In genomic region chr5:142874537-142874936, GRCh38 we compare ENCODE assay signal across 1 cellular context.
TF ChIP-seq lines count a peak whose summit lies in the region.

No MANE protein-coding gene starts in this region.

TF ChIP-seq in HepG2, 621 proteins besides CTCF, POLR2A, EP300 and RAD21 (continued from another document and continues in another):
- TF ChIP-seq, protein P1, sequence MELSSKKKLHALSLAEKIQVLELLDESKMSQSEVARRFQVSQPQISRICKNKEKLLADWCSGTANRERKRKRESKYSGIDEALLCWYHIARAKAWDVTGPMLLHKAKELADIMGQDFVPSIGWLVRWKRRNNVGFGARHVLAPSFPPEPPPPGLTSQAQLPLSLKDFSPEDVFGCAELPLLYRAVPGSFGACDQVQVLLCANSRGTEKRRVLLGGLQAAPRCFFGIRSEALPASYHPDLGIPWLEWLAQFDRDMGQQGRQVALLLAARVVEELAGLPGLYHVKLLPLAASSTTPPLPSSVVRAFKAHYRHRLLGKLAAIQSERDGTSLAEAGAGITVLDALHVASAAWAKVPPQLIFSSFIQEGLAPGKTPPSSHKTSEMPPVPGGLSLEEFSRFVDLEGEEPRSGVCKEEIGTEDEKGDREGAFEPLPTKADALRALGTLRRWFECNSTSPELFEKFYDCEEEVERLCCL (CRISPR knock-in tag; IDR thresholded peaks at IDR 0.05; ENCODE audit: borderline replicate concordance): no peak
- TF ChIP-seq FOXA1 (IDR thresholded peaks at IDR 0.05): no peak
- TF ChIP-seq FOXA1 (CRISPR knock-in tag; IDR thresholded peaks at IDR 0.05): peak; percentile 58; the same call in 1 of the 2 replicates
- TF ChIP-seq, protein P2, sequence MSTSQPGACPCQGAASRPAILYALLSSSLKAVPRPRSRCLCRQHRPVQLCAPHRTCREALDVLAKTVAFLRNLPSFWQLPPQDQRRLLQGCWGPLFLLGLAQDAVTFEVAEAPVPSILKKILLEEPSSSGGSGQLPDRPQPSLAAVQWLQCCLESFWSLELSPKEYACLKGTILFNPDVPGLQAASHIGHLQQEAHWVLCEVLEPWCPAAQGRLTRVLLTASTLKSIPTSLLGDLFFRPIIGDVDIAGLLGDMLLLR (CRISPR knock-in tag; IDR thresholded peaks at IDR 0.05): no peak
- TF ChIP-seq PLSCR1 (CRISPR knock-in tag; IDR thresholded peaks at IDR 0.05; ENCODE audit: borderline replicate concordance): no peak
- peak; percentile 5; the same call in 1 of the 2 replicates for TF ChIP-seq STAG1 (CRISPR knock-in tag; IDR thresholded peaks at IDR 0.05)
- TF ChIP-seq, protein P3, sequence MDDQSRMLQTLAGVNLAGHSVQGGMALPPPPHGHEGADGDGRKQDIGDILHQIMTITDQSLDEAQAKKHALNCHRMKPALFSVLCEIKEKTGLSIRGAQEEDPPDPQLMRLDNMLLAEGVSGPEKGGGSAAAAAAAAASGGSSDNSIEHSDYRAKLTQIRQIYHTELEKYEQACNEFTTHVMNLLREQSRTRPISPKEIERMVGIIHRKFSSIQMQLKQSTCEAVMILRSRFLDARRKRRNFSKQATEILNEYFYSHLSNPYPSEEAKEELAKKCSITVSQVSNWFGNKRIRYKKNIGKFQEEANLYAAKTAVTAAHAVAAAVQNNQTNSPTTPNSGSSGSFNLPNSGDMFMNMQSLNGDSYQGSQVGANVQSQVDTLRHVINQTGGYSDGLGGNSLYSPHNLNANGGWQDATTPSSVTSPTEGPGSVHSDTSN (CRISPR knock-in tag; IDR thresholded peaks at IDR 0.05; ENCODE audit: borderline replicate concordance): no peak
- peak; percentile 47; the same call in 1 of the 2 replicates for TF ChIP-seq ZMYM4 (CRISPR knock-in tag; IDR thresholded peaks at IDR 0.05)
- peak; percentile 39; the same call in 1 of the 2 replicates for TF ChIP-seq SOX5 (CRISPR knock-in tag; IDR thresholded peaks at IDR 0.05; ENCODE audit: borderline replicate concordance)
- 0 out of 2 replicates have a peak, but pooled peaks have one; percentile 37 for TF ChIP-seq THAP11 (CRISPR knock-in tag; IDR thresholded peaks at IDR 0.05)
- no peak for TF ChIP-seq SOX13 (IDR thresholded peaks at IDR 0.05)
- TF ChIP-seq SOX13 (CRISPR knock-in tag; conservative IDR thresholded peaks at IDR 0.05 in 1 of 2, IDR thresholded peaks at IDR 0.05 in 1 of 2): peak in 1 of 2 experiments; percentile 66; a peak in 2 of 4 replicates
- TF ChIP-seq ZBTB7A (CRISPR knock-in tag; IDR thresholded peaks at IDR 0.05): no peak
- no peak for TF ChIP-seq HMGXB4 (CRISPR knock-in tag; IDR thresholded peaks at IDR 0.05; ENCODE audit: borderline replicate concordance in 1 of 2, low read depth in 1 of 2)
- peak; percentile 62 for TF ChIP-seq NR2F2 (IDR thresholded peaks at IDR 0.05; ENCODE audit: borderline replicate concordance, low read depth)
- TF ChIP-seq, protein P4, sequence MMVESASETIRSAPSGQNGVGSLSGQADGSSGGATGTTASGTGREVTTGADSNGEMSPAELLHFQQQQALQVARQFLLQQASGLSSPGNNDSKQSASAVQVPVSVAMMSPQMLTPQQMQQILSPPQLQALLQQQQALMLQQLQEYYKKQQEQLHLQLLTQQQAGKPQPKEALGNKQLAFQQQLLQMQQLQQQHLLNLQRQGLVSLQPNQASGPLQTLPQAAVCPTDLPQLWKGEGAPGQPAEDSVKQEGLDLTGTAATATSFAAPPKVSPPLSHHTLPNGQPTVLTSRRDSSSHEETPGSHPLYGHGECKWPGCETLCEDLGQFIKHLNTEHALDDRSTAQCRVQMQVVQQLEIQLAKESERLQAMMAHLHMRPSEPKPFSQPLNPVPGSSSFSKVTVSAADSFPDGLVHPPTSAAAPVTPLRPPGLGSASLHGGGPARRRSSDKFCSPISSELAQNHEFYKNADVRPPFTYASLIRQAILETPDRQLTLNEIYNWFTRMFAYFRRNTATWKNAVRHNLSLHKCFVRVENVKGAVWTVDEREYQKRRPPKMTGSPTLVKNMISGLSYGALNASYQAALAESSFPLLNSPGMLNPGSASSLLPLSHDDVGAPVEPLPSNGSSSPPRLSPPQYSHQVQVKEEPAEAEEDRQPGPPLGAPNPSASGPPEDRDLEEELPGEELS (CRISPR knock-in tag; IDR thresholded peaks at IDR 0.05): peak; percentile 38
- TF ChIP-seq HOXD1 (CRISPR knock-in tag; IDR thresholded peaks at IDR 0.05): 0 out of 2 replicates have a peak, but pooled peaks have one; percentile 53
- TF ChIP-seq CEBPG (CRISPR knock-in tag; IDR thresholded peaks at IDR 0.05): peak; percentile 85
- TF ChIP-seq ZNF292 (CRISPR knock-in tag; IDR thresholded peaks at IDR 0.05; ENCODE audit: borderline replicate concordance, low read depth): no peak
- TF ChIP-seq ZNF605 (CRISPR knock-in tag; IDR thresholded peaks at IDR 0.05): no peak
- peak; percentile 29; the same call in 1 of the 2 replicates for TF ChIP-seq HDAC2 (CRISPR knock-in tag; IDR thresholded peaks at IDR 0.05)
- TF ChIP-seq EHMT2 (IDR thresholded peaks at IDR 0.05; ENCODE audit: borderline replicate concordance, low read depth, low read length): no peak
- peak; percentile 76 for TF ChIP-seq ETV5 (CRISPR knock-in tag; IDR thresholded peaks at IDR 0.05; ENCODE audit: borderline replicate concordance)
- TF ChIP-seq SALL1 (CRISPR knock-in tag; IDR thresholded peaks at IDR 0.05): peak; percentile 44; the same call in 1 of the 2 replicates
- peak; percentile 82 for TF ChIP-seq ARID5B (CRISPR knock-in tag; IDR thresholded peaks at IDR 0.05)
- TF ChIP-seq, protein P5, sequence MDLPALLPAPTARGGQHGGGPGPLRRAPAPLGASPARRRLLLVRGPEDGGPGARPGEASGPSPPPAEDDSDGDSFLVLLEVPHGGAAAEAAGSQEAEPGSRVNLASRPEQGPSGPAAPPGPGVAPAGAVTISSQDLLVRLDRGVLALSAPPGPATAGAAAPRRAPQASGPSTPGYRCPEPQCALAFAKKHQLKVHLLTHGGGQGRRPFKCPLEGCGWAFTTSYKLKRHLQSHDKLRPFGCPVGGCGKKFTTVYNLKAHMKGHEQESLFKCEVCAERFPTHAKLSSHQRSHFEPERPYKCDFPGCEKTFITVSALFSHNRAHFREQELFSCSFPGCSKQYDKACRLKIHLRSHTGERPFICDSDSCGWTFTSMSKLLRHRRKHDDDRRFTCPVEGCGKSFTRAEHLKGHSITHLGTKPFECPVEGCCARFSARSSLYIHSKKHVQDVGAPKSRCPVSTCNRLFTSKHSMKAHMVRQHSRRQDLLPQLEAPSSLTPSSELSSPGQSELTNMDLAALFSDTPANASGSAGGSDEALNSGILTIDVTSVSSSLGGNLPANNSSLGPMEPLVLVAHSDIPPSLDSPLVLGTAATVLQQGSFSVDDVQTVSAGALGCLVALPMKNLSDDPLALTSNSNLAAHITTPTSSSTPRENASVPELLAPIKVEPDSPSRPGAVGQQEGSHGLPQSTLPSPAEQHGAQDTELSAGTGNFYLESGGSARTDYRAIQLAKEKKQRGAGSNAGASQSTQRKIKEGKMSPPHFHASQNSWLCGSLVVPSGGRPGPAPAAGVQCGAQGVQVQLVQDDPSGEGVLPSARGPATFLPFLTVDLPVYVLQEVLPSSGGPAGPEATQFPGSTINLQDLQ (CRISPR knock-in tag; IDR thresholded peaks at IDR 0.05): no peak
- TF ChIP-seq, protein P6, sequence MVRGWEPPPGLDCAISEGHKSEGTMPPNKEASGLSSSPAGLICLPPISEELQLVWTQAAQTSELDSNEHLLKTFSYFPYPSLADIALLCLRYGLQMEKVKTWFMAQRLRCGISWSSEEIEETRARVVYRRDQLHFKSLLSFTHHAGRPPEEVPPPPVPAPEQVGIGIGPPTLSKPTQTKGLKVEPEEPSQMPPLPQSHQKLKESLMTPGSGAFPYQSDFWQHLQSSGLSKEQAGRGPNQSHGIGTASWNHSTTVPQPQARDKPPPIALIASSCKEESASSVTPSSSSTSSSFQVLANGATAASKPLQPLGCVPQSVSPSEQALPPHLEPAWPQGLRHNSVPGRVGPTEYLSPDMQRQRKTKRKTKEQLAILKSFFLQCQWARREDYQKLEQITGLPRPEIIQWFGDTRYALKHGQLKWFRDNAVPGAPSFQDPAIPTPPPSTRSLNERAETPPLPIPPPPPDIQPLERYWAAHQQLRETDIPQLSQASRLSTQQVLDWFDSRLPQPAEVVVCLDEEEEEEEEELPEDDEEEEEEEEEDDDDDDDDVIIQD (CRISPR knock-in tag; IDR thresholded peaks at IDR 0.05; ENCODE audit: low read depth): peak; percentile 27; the same call in 1 of the 2 replicates
- peak; percentile 73 for TF ChIP-seq NR2F6 (IDR thresholded peaks at IDR 0.05)
- peak; percentile 70; the same call in 1 of the 2 replicates for TF ChIP-seq NR2F6 (CRISPR knock-in tag; IDR thresholded peaks at IDR 0.05)
- TF ChIP-seq THAP7 (CRISPR knock-in tag; IDR thresholded peaks at IDR 0.05): no peak
- TF ChIP-seq NR2F1 (CRISPR knock-in tag; IDR thresholded peaks at IDR 0.05): peak; percentile 36 to 62; a peak in 2 of 4 replicates
- no peak for TF ChIP-seq ZNF703 (CRISPR knock-in tag; IDR thresholded peaks at IDR 0.05; ENCODE audit: borderline replicate concordance)
- TF ChIP-seq NKX3-1 (CRISPR knock-in tag; IDR thresholded peaks at IDR 0.05): no peak
- TF ChIP-seq GABPB1 (CRISPR knock-in tag; IDR thresholded peaks at IDR 0.05): peak; percentile 30; the same call in 1 of the 2 replicates
- peak; percentile 79; the same call in 1 of the 2 replicates for TF ChIP-seq CEBPB (IDR thresholded peaks at IDR 0.05; ENCODE audit: borderline replicate concordance, low read depth, low read length)
- TF ChIP-seq HHEX (CRISPR knock-in tag; IDR thresholded peaks at IDR 0.05): no peak
